8 cellular contexts compared by ENCODE assay signal in the genomic region with DNA sequence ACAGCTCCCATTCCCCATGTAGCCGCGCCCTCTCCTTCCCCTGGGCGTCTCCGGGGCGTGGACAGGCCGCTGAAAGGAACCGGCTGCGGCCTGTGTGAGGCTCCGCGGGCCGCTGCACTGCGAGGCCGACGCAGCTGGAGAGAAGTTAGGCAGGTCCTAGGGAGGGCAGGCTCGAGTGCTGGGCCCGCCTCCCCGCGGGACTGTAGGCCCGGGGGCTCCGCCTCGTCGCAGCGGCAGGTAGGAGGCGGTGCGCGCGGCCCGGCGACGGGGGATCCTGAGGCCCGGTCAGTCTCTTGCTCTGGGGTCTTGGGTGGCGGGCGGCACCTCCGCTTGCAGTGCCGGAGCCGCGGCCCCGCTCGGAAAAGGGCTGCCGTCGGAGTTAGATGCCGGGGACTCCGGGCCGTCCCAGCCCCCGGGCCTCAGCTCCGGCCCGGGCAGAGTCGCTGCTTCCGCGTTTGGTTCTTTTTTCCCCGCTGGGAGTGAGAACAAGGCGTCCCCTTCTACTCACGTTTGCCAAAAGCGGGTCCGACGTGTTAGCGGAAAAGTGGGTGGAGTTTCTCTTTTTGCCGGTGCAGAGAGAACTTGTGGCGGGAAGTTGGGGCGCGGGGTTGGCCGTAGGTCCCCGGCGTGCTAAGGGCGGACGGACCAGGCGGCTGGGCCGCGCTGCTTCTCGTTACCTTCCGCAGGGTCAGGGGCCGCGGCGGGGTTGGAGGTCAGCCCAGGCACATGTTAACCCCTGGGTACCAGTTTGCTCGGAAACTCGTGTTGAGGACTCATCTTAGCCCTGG. TPM values are rescaled to one million over a fixed set of nuclear protein-coding genes. Genes with fewer than 3 reads are reported as not detected.
A peak's percentile ranks its signal among the peaks of the same experiment; 100 is the strongest.
DNase-seq lines count a peak whose midpoint lies in the region; ATAC-seq and TF ChIP-seq lines count a peak whose summit lies in the region.

A gene (plus strand): TSS at position 222 of the 788 bp plus-strand sequence. CDS start 2,026 bp downstream, outside the sequence.

- H3K27ac Mint-ChIP-seq in natural killer cell treated with Interleukin-12 subunit alpha and Interleukin-12 subunit beta and Interleukin-15 and Interleukin-18, amount 100 ng/mL, for 72 hours: peak within 1 kb of the TSS; percentile 72 to 82
- peak within 1 kb of the TSS; percentile 93 for H3K27ac Mint-ChIP-seq in stimulated activated naive CD8-positive, alpha-beta T cell treated with anti-CD3 and anti-CD28 coated beads, Interleukin-15, Interleukin-2, amounts not matched to agents 100 ng/mL and 50 ng/mL, for 24 hours

- peaks cover 25 to 42% of the 10 kb centered on the region in 2 donors for H3K4me1 Mint-ChIP-seq in natural killer cell treated with Interleukin-12 subunit alpha and Interleukin-12 subunit beta and Interleukin-15 and Interleukin-18, amount 100 ng/mL, for 72 hours (ENCODE audit: low read depth in 2 of 2)
- peaks cover 59% of the 10 kb centered on the region for H3K4me1 Mint-ChIP-seq in stimulated activated naive CD8-positive, alpha-beta T cell treated with anti-CD3 and anti-CD28 coated beads, Interleukin-15, Interleukin-2, amounts not matched to agents 100 ng/mL and 50 ng/mL, for 24 hours (ENCODE audit: low read depth)

- H3K4me1 ChIP-seq in Peyer's patch: peaks cover 0 to 9% (median 0%) of the 10 kb centered on the region in 4 donors

- peak; percentile 68 for ATAC-seq in GM21447 (IDR thresholded peaks at IDR 0.05; ENCODE audit: unreplicated experiment)
- peak; percentile 95 to 96 for ATAC-seq in natural killer cell treated with Interleukin-12 subunit alpha and Interleukin-12 subunit beta and Interleukin-15 and Interleukin-18, amount 100 ng/mL, for 72 hours

- peak in 4 of 6 experiments; percentile 10 to 33 (median 17) for TF ChIP-seq CTCF in Peyer's patch (IDR thresholded peaks at IDR 0.05)
- TF ChIP-seq CTCF in fibroblast of mammary gland (conservative IDR thresholded peaks at IDR 0.05; ENCODE audit: control insufficient read depth, insufficient read depth, low read depth, low read length): no peak

- H3K27ac ChIP-seq in Peyer's patch: peak within 1 kb of the TSS; percentile 88 to 95 (median 94)

- H3K36me3 Mint-ChIP-seq in natural killer cell treated with Interleukin-12 subunit alpha and Interleukin-12 subunit beta and Interleukin-15 and Interleukin-18, amount 100 ng/mL, for 72 hours: peaks cover 5% of the 10 kb centered on the region
- peaks cover 23% of the 10 kb centered on the region for H3K36me3 Mint-ChIP-seq in stimulated activated naive CD8-positive, alpha-beta T cell treated with anti-CD3 and anti-CD28 coated beads, Interleukin-15, Interleukin-2, amounts not matched to agents 100 ng/mL and 50 ng/mL, for 24 hours (ENCODE audit: low read depth)

- no peaks in the 10 kb centered on the region for H3K27me3 Mint-ChIP-seq in natural killer cell treated with Interleukin-12 subunit alpha and Interleukin-12 subunit beta and Interleukin-15 and Interleukin-18, amount 100 ng/mL, for 72 hours
- no peaks in the 10 kb centered on the region for H3K27me3 Mint-ChIP-seq in stimulated activated naive CD8-positive, alpha-beta T cell treated with anti-CD3 and anti-CD28 coated beads, Interleukin-15, Interleukin-2, amounts not matched to agents 100 ng/mL and 50 ng/mL, for 24 hours

- no peaks in the 10 kb centered on the region for H3K27me3 ChIP-seq in Peyer's patch

- peak; percentile 58 to 71 for TF ChIP-seq POLR2A in Peyer's patch (IDR thresholded peaks at IDR 0.05)

- H3K9me3 ChIP-seq in Peyer's patch: no peaks in the 10 kb centered on the region

- DNase-seq in DMS 273 treated with DMSO at 0.1 percent for 48 hours (lab: John Stamatoyannopoulos, UW) (peak; percentile 85), HuH-7.5 (ENCODE audit: low spot score) (peak; percentile 75), Peyer's patch (peak; percentile 85 to 95 (median 90)), fibroblast of mammary gland (ENCODE audit: low read depth) (peak; percentile 89)
- peak; percentile 63 to 72 for DNase-seq in activated T-helper 1 cell treated with anti-CD3 and anti-CD28 coated beads, Interleukin-2, amount 50 U/mL, for 16 hours (ENCODE audit: low read depth in 1 of 2, low spot score in 1 of 2)
- peak; percentile 91 for DNase-seq in natural killer cell treated with Interleukin-12 subunit alpha and Interleukin-12 subunit beta and Interleukin-15 and Interleukin-18, amount 100 ng/mL, for 72 hours (ENCODE audit: low spot score)

- H3K4me3 Mint-ChIP-seq in natural killer cell treated with Interleukin-12 subunit alpha and Interleukin-12 subunit beta and Interleukin-15 and Interleukin-18, amount 100 ng/mL, for 72 hours: peak within 1 kb of the TSS; percentile 75
- H3K4me3 Mint-ChIP-seq in stimulated activated naive CD8-positive, alpha-beta T cell treated with anti-CD3 and anti-CD28 coated beads, Interleukin-15, Interleukin-2, amounts not matched to agents 100 ng/mL and 50 ng/mL, for 24 hours: peak within 1 kb of the TSS; percentile 89

- H3K9me3 Mint-ChIP-seq in natural killer cell treated with Interleukin-12 subunit alpha and Interleukin-12 subunit beta and Interleukin-15 and Interleukin-18, amount 100 ng/mL, for 72 hours: no peaks in the 10 kb centered on the region
- H3K9me3 Mint-ChIP-seq in stimulated activated naive CD8-positive, alpha-beta T cell treated with anti-CD3 and anti-CD28 coated beads, Interleukin-15, Interleukin-2, amounts not matched to agents 100 ng/mL and 50 ng/mL, for 24 hours: no peaks in the 10 kb centered on the region

- H3K4me3 ChIP-seq in Peyer's patch (peak within 1 kb of the TSS; percentile 61 to 81 (median 78)), fibroblast of mammary gland (ENCODE audit: control insufficient read depth, low read depth, low read length) (peak within 1 kb of the TSS; percentile 74)

- no peaks in the 10 kb centered on the region for H3K36me3 ChIP-seq in Peyer's patch

RNA-seq across cellular contexts. Expression of the gene that starts here (rescaled TPM):
- total RNA-seq in Peyer's patch: 10 to 100 TPM in 3 of 4 donors, 1 to 10 TPM in 1; 5.7 to 17.3 (median 10.6) TPM
- total RNA-seq in natural killer cell treated with Interleukin-12 subunit alpha and Interleukin-12 subunit beta and Interleukin-15 and Interleukin-18, amount 100 ng/mL, for 72 hours: 10 to 100 TPM; 26.3 to 27.1 TPM

Comparison
In these comparisons a context has a peak if more than half of its experiments do, and no peak if none do; other contexts are left out.
1. Peak in every context shown above with its lines: DNase-seq, ATAC-seq, H3K4me3 ChIP-seq and H3K27ac ChIP-seq.